In genomic region chr13:27826379-27827353, GRCh38 we compare ENCODE assay signal across 8 cellular contexts. TPM values are rescaled to one million over a fixed set of nuclear protein-coding genes. Genes with fewer than 3 reads are reported as not detected.
A peak's percentile ranks its signal among the peaks of the same experiment; 100 is the strongest.
DNase-seq lines count a peak whose midpoint lies in the region; ATAC-seq, FAIRE-seq and TF ChIP-seq lines count a peak whose summit lies in the region.

No MANE protein-coding gene starts in this region.

- POLR2A ChIA-PET in endothelial cell of umbilical vein (lab: Charles Lee): no interaction called here

- peak overlapping the region in 1 of 3 experiments; percentile 30 for H3K4me3 ChIP-seq in endothelial cell of umbilical vein (replicated peaks in 1 of 3; ENCODE audit: insufficient read depth in 1 of 3, low read depth in 1 of 3, low read length in 3 of 3)

- H3K79me2 ChIP-seq in endothelial cell of umbilical vein (ENCODE audit: control insufficient read depth, insufficient read depth, low read length): no peaks in the 10 kb centered on the region

- no peaks in the 10 kb centered on the region for H3K36me3 ChIP-seq in endothelial cell of umbilical vein (ENCODE audit: control insufficient read depth in 2 of 2, extremely low read depth in 1 of 2, insufficient read depth in 2 of 2, low read length in 2 of 2)

- no peak for TF ChIP-seq POLR2A in endothelial cell of umbilical vein (IDR thresholded peaks at IDR 0.05; ENCODE audit: low read depth, low read length)

- peak; percentile 86 for TF ChIP-seq CTCF in D721Med (IDR thresholded peaks at IDR 0.05; ENCODE audit: insufficient read depth, missing control alignments)
- peak; percentile 85 to 93 for TF ChIP-seq CTCF in endothelial cell of umbilical vein (IDR thresholded peaks at IDR 0.05; ENCODE audit: extremely low read depth in 1 of 2, insufficient read depth in 1 of 2, low read depth in 1 of 2, low read length in 2 of 2)

- H3K9me1 ChIP-seq in endothelial cell of umbilical vein (replicated peaks; ENCODE audit: control insufficient read depth, extremely low read depth, insufficient read depth, low read length): no peaks in the 10 kb centered on the region

- H3K9ac ChIP-seq in endothelial cell of umbilical vein (replicated peaks; ENCODE audit: extremely low read depth, insufficient read depth, low read length): no peak overlapping the region

- no peaks in the 10 kb centered on the region for H4K20me1 ChIP-seq in endothelial cell of umbilical vein (replicated peaks; ENCODE audit: control insufficient read depth, extremely low read depth, insufficient read depth, low read length)

- no peaks in the 10 kb centered on the region for H3K4me1 ChIP-seq in endothelial cell of umbilical vein (ENCODE audit: control insufficient read depth, extremely low read depth, insufficient read depth, low read length)

- H3K27ac ChIP-seq in endothelial cell of umbilical vein (ENCODE audit: insufficient read depth, low read depth, low read length): no peak overlapping the region

- dilution Hi-C loops in endothelial cell of umbilical vein (cut with MboI; ENCODE audit: extremely low pct_ligation_motif_present, low sequenced_read_pairs): loop anchor here (25.0 kb wide), 1 partner anchor 289 kb away; no protein-coding TSS in a partner anchor

- peaks cover 28 to 44% of the 10 kb centered on the region in 2 experiments for H3K27me3 ChIP-seq in endothelial cell of umbilical vein (ENCODE audit: control insufficient read depth in 2 of 2, insufficient read depth in 2 of 2, low read length in 2 of 2)

- H3K9me3 ChIP-seq in endothelial cell of umbilical vein (replicated peaks; ENCODE audit: control insufficient read depth, insufficient read depth, low read length): no peaks in the 10 kb centered on the region

- ATAC-seq in GM21576 (IDR thresholded peaks at IDR 0.05; ENCODE audit: unreplicated experiment): no peak

- DNase-seq in D721Med (ENCODE audit: insufficient read length, low spot score): peak; percentile 79
- DNase-seq in HT-29 (ENCODE audit: low spot score): peak; percentile 99
- peak; percentile 79 to 81 for DNase-seq in NOMO-1 (lab: John Stamatoyannopoulos, UW; ENCODE audit: unreplicated experiment in 2 of 2)
- DNase-seq in activated CD8-positive, alpha-beta memory T cell treated with anti-CD3 and anti-CD28 coated beads, Interleukin-2, amount 50 U/mL, for 24 hours (ENCODE audit: extremely low read depth): peak; percentile 34
- peak; percentile 88 for DNase-seq in endothelial cell of umbilical vein (ENCODE audit: low read depth, low spot score)
- peak; percentile 29 for DNase-seq in middle frontal gyrus (ENCODE audit: extremely low spot score, low spot score)
- DNase-seq in stimulated activated CD8-positive, alpha-beta memory T cell treated with anti-CD3 and anti-CD28 coated beads, Interleukin-15, amount 100 ng/mL, for 48 hours (ENCODE audit: low read depth in 2 of 2): peak; percentile 38 to 44

- CTCF ChIA-PET in endothelial cell of umbilical vein (lab: Charles Lee): interaction anchor here (0.5 to 10.9 kb wide), 89 partner anchors 8 to 953 kb away, joined by 3 to 484 read pairs (median 5); partner anchors contain the start of genes LNX2, MTIF3 and URAD

- H3K4me2 ChIP-seq in endothelial cell of umbilical vein (ENCODE audit: insufficient read depth, low read length): peak overlapping the region; percentile 72

- intact Hi-C loops in endothelial cell of umbilical vein (cut with micrococcal nuclease): loop anchor here (1.0 to 5.0 kb wide), 9 partner anchors 56 to 841 kb away; partner anchors contain the start of genes LNX2 and POLR1D

- H2AFZ ChIP-seq in endothelial cell of umbilical vein (ENCODE audit: low read depth, low read length): peak overlapping the region; percentile 90

- no TSS peak for BruUV-seq in endothelial cell of umbilical vein (replicated peaks; lab: Mats Ljungman, UMichigan)

- FAIRE-seq in D721Med (lab: Jason Lieb, UNC) (no peak), endothelial cell of umbilical vein (lab: Jason Lieb, UNC) (peak; percentile 83)

TF ChIP-seq in endothelial cell of umbilical vein, 7 proteins besides CTCF, POLR2A, EP300 and RAD21:
- TF ChIP-seq FOS (IDR thresholded peaks at IDR 0.05; ENCODE audit: borderline replicate concordance, insufficient read depth, low read length) (peak; percentile 14), MAX (IDR thresholded peaks at IDR 0.05; ENCODE audit: insufficient read depth, insufficient read length) (no peak), EZH2 (IDR thresholded peaks at IDR 0.05; ENCODE audit: borderline replicate concordance, low read depth, low read length, severe bottlenecking) (no peak), POLR2AphosphoS5 (IDR thresholded peaks at IDR 0.05; ENCODE audit: insufficient read depth, low read depth, low read length) (no peak)
TF ChIP-seq in endothelial cell of umbilical vein: peak in this region for 1.

RNA-seq across cellular contexts. Expression of gene GSX1, which starts 34.4 kb away (rescaled TPM):
- total RNA-seq in HT-29 (2014; rRNA removed; shearing (Covaris generic)): not detected in 2 replicates
- not detected in 2 replicates for total RNA-seq in endothelial cell of umbilical vein
- not detected in 2 replicates for polyA plus RNA-seq in endothelial cell of umbilical vein
- polyA plus RNA-seq in endothelial cell of umbilical vein (2011; cell fraction: cytosol; rRNA removed): not detected in 2 replicates
- polyA plus RNA-seq in endothelial cell of umbilical vein (2011; cell fraction: nucleus; rRNA removed): not detected in 2 replicates
- polyA plus RNA-seq in endothelial cell of umbilical vein (2012): not detected in 2 replicates
- not detected in 2 replicates for polyA minus RNA-seq in endothelial cell of umbilical vein
- not detected for polyA minus RNA-seq in endothelial cell of umbilical vein (2011; cell fraction: cytosol; rRNA and poly(A)+ RNA removed)
- polyA minus RNA-seq in endothelial cell of umbilical vein (2011; cell fraction: nucleus; rRNA and poly(A)+ RNA removed): not detected in 2 replicates

Comparison
In these comparisons a context has a peak if more than half of its experiments do, and no peak if none do; other contexts are left out.
1. DNase-seq: peak in every context shown above with its lines; median percentile 99 in HT-29; 88 in endothelial cell of umbilical vein; 80 in NOMO-1; 79 in D721Med; 41 in stimulated activated CD8-positive, alpha-beta memory T cell treated with anti-CD3 and anti-CD28 coated beads, Interleukin-15, amount 100 ng/mL, for 48 hours; 34 in activated CD8-positive, alpha-beta memory T cell treated with anti-CD3 and anti-CD28 coated beads, Interleukin-2, amount 50 U/mL, for 24 hours; 29 in middle frontal gyrus.